Comparison of ENCODE assay signal across 10 cellular contexts in genomic region chr11:67486481-67487195, GRCh38. TPM values are rescaled to one million over a fixed set of nuclear protein-coding genes. Genes with fewer than 3 reads are reported as not detected.
DNase-seq lines count a peak whose midpoint lies in the region; FAIRE-seq and TF ChIP-seq lines count a peak whose summit lies in the region.
"Had no signal": no experiment of that assay in that cellular context is flagged by ENCODE, and none has a peak within 500 bp of the region (broad histone marks: within the 10 kb centered on the region; RNA-seq: fewer than 3 reads in every experiment).

No MANE protein-coding gene starts in this region.

- H3K4me3 ChIP-seq in kidney (ENCODE audit: low read length in 2 of 2) (no peak overlapping the region), testis (no peak overlapping the region)
- H3K4me3 ChIP-seq: upper lobe of right lung had no signal

- DNase-seq in GM10266 (ENCODE audit: extremely low spot score) (peak; percentile 84), GM19240 (ENCODE audit: insufficient read length, low spot score) (peak; percentile 86), RWPE1 (ENCODE audit: low spot score) (no peak), kidney (peak; percentile 69), testis (no peak), NCI-H748 (lab: John Stamatoyannopoulos, UW; ENCODE audit: unreplicated experiment) (no peak), NCI-H2171 (lab: John Stamatoyannopoulos, UW) (no peak), HuH-7.5 (ENCODE audit: low spot score) (no peak)
- DNase-seq: upper lobe of right lung had no signal

- CTCF ChIA-PET in RWPE1 (lab: Yijun Ruan, JAX) = no interaction called here

- no peaks in the 10 kb centered on the region for H3K9me3 ChIP-seq in kidney (ENCODE audit: control insufficient read depth in 1 of 2, low read length in 2 of 2)
- H3K9me3 ChIP-seq in testis = no peaks in the 10 kb centered on the region
- H3K9me3 ChIP-seq: upper lobe of right lung had no signal

- intact Hi-C loops in kidney (cut with DNase I) = no loop called here
- intact Hi-C loops in testis (cut with DNase I; ENCODE audit: low total_unique reads) = loop anchor here (10.0 kb wide), 1 partner anchor 82 kb away; the partner anchor contains the start of genes PPP1CA and TBC1D10C

- H3K4me1 ChIP-seq in kidney (ENCODE audit: control insufficient read depth in 1 of 2, insufficient read depth in 1 of 2, low read depth in 1 of 2, low read length in 2 of 2) = peaks cover 9 to 19% of the 10 kb centered on the region in 2 donors
- H3K4me1 ChIP-seq in testis = peaks cover 9% of the 10 kb centered on the region

- TF ChIP-seq POLR2A in testis (IDR thresholded peaks at IDR 0.05) = no peak

- peak overlapping the region; percentile 34 for H3K27ac ChIP-seq in RWPE1
- H3K27ac ChIP-seq in kidney (ENCODE audit: low read depth in 2 of 2, low read length in 2 of 2) = no peak overlapping the region
- H3K27ac ChIP-seq in testis = no peak overlapping the region
- H3K27ac ChIP-seq: upper lobe of right lung had no signal

- 87% methylated on average over 13 to 20 of the region's 20 CpGs for WGBS in testis, 2 donors

- POLR2A ChIA-PET in RWPE1 (lab: Yijun Ruan, JAX; ENCODE audit: low non-redundant PET) = no interaction called here

- TF ChIP-seq CTCF in GM10266 (IDR thresholded peaks at IDR 0.05; ENCODE audit: control insufficient read depth, insufficient read depth, low read depth, missing control alignments) = no peak
- no peak for TF ChIP-seq CTCF in RWPE1 (conservative IDR thresholded peaks at IDR 0.05; ENCODE audit: low read depth)
- no peak for TF ChIP-seq CTCF in kidney (IDR thresholded peaks at IDR 0.05; ENCODE audit: borderline replicate concordance, extremely low read depth, insufficient read depth)
- TF ChIP-seq CTCF in testis (IDR thresholded peaks at IDR 0.05) = no peak

- H3K27me3 ChIP-seq in testis = no peaks in the 10 kb centered on the region
- H3K27me3 ChIP-seq: upper lobe of right lung had no signal

- H3K9ac ChIP-seq in kidney (ENCODE audit: low read length in 2 of 2) = no peak overlapping the region

- H3K36me3 ChIP-seq in kidney (ENCODE audit: control insufficient read depth in 1 of 2, insufficient read depth in 2 of 2, low read length in 2 of 2) (peaks cover 4 to 8% of the 10 kb centered on the region in 2 donors), testis (ENCODE audit: low read depth, missing control alignments) (no peaks in the 10 kb centered on the region)

- no peak for FAIRE-seq in kidney (lab: Jason Lieb, UNC)

RNA-seq across cellular contexts. Expression of gene AIP, which starts 3.8 kb away (rescaled TPM):
- total RNA-seq in kidney = 61.5 TPM
- 135 TPM for polyA plus RNA-seq in kidney (ENCODE audit: insufficient read depth, low read depth, low replicate concordance)
- 10 to 100 TPM; 34.6 to 61.7 TPM for total RNA-seq in testis
- 60.7 TPM for polyA plus RNA-seq in testis (ENCODE audit: insufficient read depth, low read depth, low replicate concordance)

RNA-seq across cellular contexts. Expression of gene TMEM134, which starts 17.6 kb away (rescaled TPM):
- total RNA-seq in kidney (65.5 TPM), testis (100 to 1,000 TPM; 126 to 149 TPM)
- polyA plus RNA-seq in kidney (ENCODE audit: insufficient read depth, low read depth, low replicate concordance) (127 TPM), testis (ENCODE audit: insufficient read depth, low read depth, low replicate concordance) (97.5 TPM)

RNA-seq across cellular contexts. Expression of gene PITPNM1, which starts 18.5 kb away (rescaled TPM):
- 74.7 TPM for total RNA-seq in kidney
- polyA plus RNA-seq in kidney (ENCODE audit: insufficient read depth, low read depth, low replicate concordance) = 19.3 TPM
- 10 to 100 TPM; 15.5 to 23.5 TPM for total RNA-seq in testis
- polyA plus RNA-seq in testis (ENCODE audit: insufficient read depth, low read depth, low replicate concordance) = 19.6 TPM

RNA-seq across cellular contexts. Expression of gene CDK2AP2, which starts 21.3 kb away (rescaled TPM):
- total RNA-seq in kidney (98.4 TPM), testis (10 to 100 TPM; 26.4 to 38.0 TPM)
- polyA plus RNA-seq in kidney (ENCODE audit: insufficient read depth, low read depth, low replicate concordance) (188 TPM), testis (ENCODE audit: insufficient read depth, low read depth, low replicate concordance) (20.9 TPM)

RNA-seq across cellular contexts. Expression of gene CABP4, which starts 31.5 kb away (rescaled TPM):
- 3.1 TPM for total RNA-seq in kidney
- 0.49 TPM for polyA plus RNA-seq in kidney (ENCODE audit: insufficient read depth, low read depth, low replicate concordance)
- total RNA-seq in testis = 1 to 10 TPM in 1 of 2 donors, under 1 TPM in 1; 0.87 to 1.2 TPM
- polyA plus RNA-seq in testis (ENCODE audit: insufficient read depth, low read depth, low replicate concordance) = 0.98 TPM
- total RNA-seq: H9 had no signal

Comparison
In these comparisons a context has a peak if more than half of its experiments do, and no peak if none do; other contexts are left out.
1. DNase-seq: peak in GM10266 (single experiment), GM19240 (single experiment) and kidney (single experiment); none in RWPE1 (single experiment), testis (single experiment), NCI-H748 (single experiment), NCI-H2171 (single experiment) and HuH-7.5 (single experiment).